In the genomic region with DNA sequence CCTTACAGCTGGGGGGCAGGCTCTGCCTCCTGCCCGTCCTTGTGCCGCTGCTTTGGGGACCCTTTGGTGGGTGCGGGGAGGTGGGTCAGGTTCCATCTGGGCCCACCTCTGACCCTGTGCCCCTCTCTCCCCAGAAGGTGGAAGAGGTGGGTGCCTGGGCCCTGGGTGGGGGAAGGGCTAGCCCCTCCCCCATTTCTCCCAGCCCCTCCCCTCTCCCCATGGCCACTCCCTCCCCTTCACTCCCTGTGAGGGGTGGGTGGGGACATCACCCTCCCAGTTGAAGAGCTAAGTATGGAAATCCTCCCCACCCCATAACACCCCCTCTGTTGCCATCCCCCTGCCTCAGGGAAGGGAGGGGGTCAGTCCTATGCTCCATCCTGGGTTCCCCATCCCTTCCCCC, we compare ENCODE assay signal across 26 cellular contexts. TPM values are rescaled to one million over a fixed set of nuclear protein-coding genes. Genes with fewer than 3 reads are reported as not detected.
"Had no signal": no experiment of that assay in that cellular context is flagged by ENCODE, and none has a peak within 500 bp of the region (broad histone marks: within the 10 kb centered on the region; RNA-seq: fewer than 3 reads in every experiment).

No MANE protein-coding gene starts in this region.

- H3K9me3 ChIP-seq: heart right ventricle, mucosa of descending colon, prostate gland, suprapubic skin, tibial nerve had no signal

- H3K27me3 Mint-ChIP-seq: activated CD4-positive, alpha-beta memory T cell treated with anti-CD3 and anti-CD28 coated beads, Interleukin-2, amount 10 ng/mL, durations not matched to agents 7 days and 5 days; stimulated activated naive CD8-positive, alpha-beta T cell treated with anti-CD3 and anti-CD28 coated beads, Interleukin-15, Interleukin-2, amounts not matched to agents 100 ng/mL and 50 ng/mL, for 24 hours; T-helper 17 cell had no signal

- DNase-seq: activated CD4-positive, alpha-beta memory T cell treated with anti-CD3 and anti-CD28 coated beads, Interleukin-2, amount 10 ng/mL, durations not matched to agents 7 days and 5 days; activated CD4-positive, alpha-beta T cell treated with anti-CD3 and anti-CD28 coated beads for 4 hours; activated CD4-positive, CD25-positive, alpha-beta regulatory T cell; activated naive CD4-positive, alpha-beta T cell treated with Interleukin-2 at 50 U/mL for 16 hours; activated T-cell treated with anti-CD3 and anti-CD28 coated beads, Interleukin-2, amount 50 U/mL, for 4 hours; erythroblast; foreskin fibroblast; heart right ventricle; left colon; mesenchymal stem cell; mucosa of descending colon; stimulated activated CD4-positive, alpha-beta T cell treated with anti-CD3 and anti-CD28 coated beads, Interleukin-2, amount 100 ng/mL, for 48 hours; stimulated activated CD8-positive, alpha-beta memory T cell treated with anti-CD3 and anti-CD28 coated beads, Interleukin-4, amount 100 ng/mL, for 48 hours; T-helper 17 cell had no signal

- H3K27ac ChIP-seq: cardiac muscle cell, heart right ventricle, neural progenitor cell, prostate gland, suprapubic skin, tibial nerve had no signal

- H3K4me3 ChIP-seq: cardiac muscle cell, heart right ventricle, mucosa of descending colon, neural progenitor cell, prostate gland, suprapubic skin, tibial nerve had no signal

- H3K4me1 ChIP-seq: neural progenitor cell, prostate gland, suprapubic skin, tibial nerve had no signal

- H3K36me3 ChIP-seq: neural progenitor cell had no signal

- H3K4me1 Mint-ChIP-seq: neural progenitor cell had no signal

- H3K27ac Mint-ChIP-seq: activated CD4-positive, alpha-beta memory T cell treated with anti-CD3 and anti-CD28 coated beads, Interleukin-2, amount 10 ng/mL, durations not matched to agents 7 days and 5 days had no signal

- H3K4me3 Mint-ChIP-seq: activated CD4-positive, alpha-beta memory T cell treated with anti-CD3 and anti-CD28 coated beads, Interleukin-2, amount 10 ng/mL, durations not matched to agents 7 days and 5 days; activated T-cell treated with anti-CD3 and anti-CD28 coated beads, Interleukin-2, amount 50 U/mL, for 4 hours; neural progenitor cell; T-helper 17 cell had no signal

- ATAC-seq: activated T-cell treated with anti-CD3 and anti-CD28 coated beads, Interleukin-2, amount 50 U/mL, for 4 hours; left colon; mucosa of descending colon; T-helper 17 cell had no signal

- H3K27me3 ChIP-seq: cardiac muscle cell, heart right ventricle, neural progenitor cell, suprapubic skin, tibial nerve had no signal

- H3K9me3 Mint-ChIP-seq: activated CD4-positive, alpha-beta memory T cell treated with anti-CD3 and anti-CD28 coated beads, Interleukin-2, amount 10 ng/mL, durations not matched to agents 7 days and 5 days; activated T-cell treated with anti-CD3 and anti-CD28 coated beads, Interleukin-2, amount 50 U/mL, for 4 hours; neural progenitor cell; stimulated activated naive CD8-positive, alpha-beta T cell treated with anti-CD3 and anti-CD28 coated beads, Interleukin-15, Interleukin-2, amounts not matched to agents 100 ng/mL and 50 ng/mL, for 24 hours had no signal

RNA-seq across cellular contexts. Expression of a gene that starts 20.1 kb away (rescaled TPM):
- total RNA-seq: cardiac muscle cell, chondrocyte, osteocyte, tibial nerve had no signal

RNA-seq across cellular contexts. Expression of a gene that starts 31.1 kb away (rescaled TPM):
- total RNA-seq: SK-MEL-5 had no signal
- polyA plus RNA-seq: keratinocyte had no signal

RNA-seq across cellular contexts. Expression of a gene that starts 52.3 kb away (rescaled TPM):
- total RNA-seq: activated CD4-positive, alpha-beta memory T cell treated with anti-CD3 and anti-CD28 coated beads, Interleukin-2, amount 10 ng/mL, durations not matched to agents 7 days and 5 days; activated T-cell treated with anti-CD3 and anti-CD28 coated beads, Interleukin-2, amount 50 U/mL, for 4 hours; cardiac muscle cell; chondrocyte; fibroblast of lung; heart right ventricle; left colon; lower leg skin; mucosa of descending colon; osteocyte; SK-MEL-5; suprapubic skin; T-helper 17 cell; tibial nerve had no signal
- polyA plus RNA-seq: cardiac muscle cell, fibroblast of lung, heart right ventricle, keratinocyte had no signal
